In genomic region chr5:14663734-14664269, GRCh38 we compare ENCODE assay signal across 8 cellular contexts. TPM values are rescaled to one million over a fixed set of nuclear protein-coding genes. Genes with fewer than 3 reads are reported as not detected.
DNase-seq lines count a peak whose midpoint lies in the region; ATAC-seq and TF ChIP-seq lines count a peak whose summit lies in the region.

No MANE protein-coding gene starts in this region.

- H3K4me3 ChIP-seq in Caco-2 (ENCODE audit: low read depth, low read length): peak overlapping the region; percentile 74
- peak overlapping the region; percentile 74 for H3K4me3 ChIP-seq in HUES48 (ENCODE audit: low read depth, low read length)
- H3K4me3 ChIP-seq in fibroblast of lung (replicated peaks in 1 of 4; ENCODE audit: control extremely low read depth in 1 of 4, insufficient read depth in 1 of 4, low read depth in 3 of 4, low read length in 4 of 4): peak overlapping the region; percentile 51 to 91 (median 82)
- H3K4me3 ChIP-seq in neutrophil (ENCODE audit: low read depth in 1 of 2, low read length in 1 of 2): peak overlapping the region; percentile 76 to 89

- H4K20me1 ChIP-seq in fibroblast of lung (ENCODE audit: control insufficient read depth, extremely low read depth, insufficient read depth, low read length): no peaks in the 10 kb centered on the region

- peaks cover 26% of the 10 kb centered on the region for H3K4me1 Mint-ChIP-seq in Caco-2 (ENCODE audit: low read depth, unreplicated experiment)
- peaks cover 53% of the 10 kb centered on the region for H3K4me1 Mint-ChIP-seq in T-helper 17 cell

- intact Hi-C loops in Caco-2 (cut with micrococcal nuclease; ENCODE audit: unreplicated experiment): no loop called here

- H3K27ac Mint-ChIP-seq in Caco-2 (ENCODE audit: unreplicated experiment) (peak overlapping the region; percentile 77), T-helper 17 cell (peak overlapping the region; percentile 99)

- TF ChIP-seq CTCF in Caco-2 (IDR thresholded peaks at IDR 0.05; ENCODE audit: insufficient read depth in 1 of 2, low read depth in 1 of 2, low read length in 1 of 2, severe bottlenecking in 1 of 2, unreplicated experiment in 1 of 2): no peak
- no peak for TF ChIP-seq CTCF in fibroblast of lung (conservative IDR thresholded peaks at IDR 0.05 in 1 of 2, IDR thresholded peaks at IDR 0.05 in 1 of 2; ENCODE audit: low read depth in 1 of 2, low read length in 2 of 2)
- no peak for TF ChIP-seq CTCF in neutrophil (IDR thresholded peaks at IDR 0.05)

- peak overlapping the region; percentile 50 for H3K9ac ChIP-seq in HUES48 (ENCODE audit: low read depth, low read length)
- peak overlapping the region; percentile 88 for H3K9ac ChIP-seq in fibroblast of lung (ENCODE audit: insufficient read depth, low read length)

- H3K4me3 Mint-ChIP-seq in Caco-2 (ENCODE audit: unreplicated experiment) (peak overlapping the region; percentile 86), T-helper 17 cell (peak overlapping the region; percentile 97)

- peaks cover 49% of the 10 kb centered on the region for H3K79me2 ChIP-seq in fibroblast of lung (ENCODE audit: control insufficient read depth, insufficient read depth, low read length)

- no peaks in the 10 kb centered on the region for H3K27me3 Mint-ChIP-seq in Caco-2 (ENCODE audit: insufficient read depth, unreplicated experiment)
- no peaks in the 10 kb centered on the region for H3K27me3 Mint-ChIP-seq in T-helper 17 cell

- no peaks in the 10 kb centered on the region for H3K27me3 ChIP-seq in Caco-2 (replicated peaks; ENCODE audit: control insufficient read depth, insufficient read depth, low read length)
- H3K27me3 ChIP-seq in HUES48 (ENCODE audit: control insufficient read depth, insufficient read depth, low read length): peaks cover 20% of the 10 kb centered on the region
- H3K27me3 ChIP-seq in fibroblast of lung (ENCODE audit: control insufficient read depth, insufficient read depth, low read length): no peaks in the 10 kb centered on the region
- no peaks in the 10 kb centered on the region for H3K27me3 ChIP-seq in neutrophil

- H3K9me3 Mint-ChIP-seq in Caco-2 (ENCODE audit: unreplicated experiment): no peaks in the 10 kb centered on the region

- peak overlapping the region; percentile 22 for H3K27ac ChIP-seq in HUES48 (ENCODE audit: low read depth, low read length)
- peak overlapping the region; percentile 91 for H3K27ac ChIP-seq in fibroblast of lung (ENCODE audit: insufficient read depth, low read length)
- H3K27ac ChIP-seq in neutrophil: peak overlapping the region; percentile 97

- H2AFZ ChIP-seq in fibroblast of lung (ENCODE audit: low read length): peak overlapping the region; percentile 94

- H3K4me2 ChIP-seq in fibroblast of lung (ENCODE audit: extremely low read depth, insufficient read depth, low read length): peak overlapping the region; percentile 86

- H3K36me3 ChIP-seq in Caco-2 (ENCODE audit: control insufficient read depth, insufficient read depth, low read length) (no peaks in the 10 kb centered on the region), HUES48 (ENCODE audit: control insufficient read depth, insufficient read depth, low read length) (peaks cover 5% of the 10 kb centered on the region; the same call in 1 of the 2 replicates), fibroblast of lung (ENCODE audit: control insufficient read depth, insufficient read depth, low read length) (no peaks in the 10 kb centered on the region), neutrophil (peaks cover 4% of the 10 kb centered on the region)

- TSS peak; percentile 77 for BruUV-seq in Caco-2 (replicated peaks; lab: Mats Ljungman, UMichigan)

- DNase-seq in Caco-2: peak in 1 of 2 experiments; percentile 22
- DNase-seq in T-helper 17 cell: no peak
- DNase-seq in fibroblast of lung (ENCODE audit: low read depth in 2 of 2): no peak
- DNase-seq in stimulated activated CD8-positive, alpha-beta memory T cell treated with anti-CD3 and anti-CD28 coated beads, Interleukin-4, amount 100 ng/mL, for 48 hours: no peak

- ATAC-seq in GM19467 (IDR thresholded peaks at IDR 0.05; ENCODE audit: unreplicated experiment) (peak; percentile 18), T-helper 17 cell (peak; percentile 4), HG02840 (IDR thresholded peaks at IDR 0.05; ENCODE audit: low FRiP score, unreplicated experiment) (no peak)

- H3K36me3 Mint-ChIP-seq in Caco-2 (ENCODE audit: insufficient read depth, unreplicated experiment) (peaks cover 16% of the 10 kb centered on the region), T-helper 17 cell (ENCODE audit: low read depth) (peaks cover 4% of the 10 kb centered on the region)

- POLR2A ChIA-PET in Caco-2 (lab: Charles Lee): no interaction called here

- H3K4me1 ChIP-seq in Caco-2 (peaks cover 20% of the 10 kb centered on the region), HUES48 (ENCODE audit: control insufficient read depth, insufficient read depth, low read length) (peaks cover 11% of the 10 kb centered on the region; the same call in 1 of the 2 replicates), fibroblast of lung (ENCODE audit: control insufficient read depth, extremely low read depth, insufficient read depth, low read length) (peaks cover 12% of the 10 kb centered on the region), neutrophil (ENCODE audit: control insufficient read depth in 1 of 2, insufficient read depth in 1 of 2, low read depth in 1 of 2, low read length in 1 of 2) (peaks cover 31 to 34% of the 10 kb centered on the region in 2 experiments)

- H3K9me3 ChIP-seq in Caco-2 (no peaks in the 10 kb centered on the region), HUES48 (ENCODE audit: control insufficient read depth, insufficient read depth, low read length) (no peaks in the 10 kb centered on the region), T-helper 17 cell (ENCODE audit: control insufficient read depth, low read length, poor library complexity, severe bottlenecking) (no peaks in the 10 kb centered on the region), fibroblast of lung (ENCODE audit: control insufficient read depth, insufficient read depth, low read depth, low read length) (no peaks in the 10 kb centered on the region), neutrophil (no peaks in the 10 kb centered on the region)

- CTCF ChIA-PET in Caco-2 (lab: Charles Lee): no interaction called here

RNA-seq across cellular contexts. Expression of gene OTULIN, which starts 0.7 kb away (rescaled TPM):
- total RNA-seq in Caco-2 (2022) (38.6 and 42.6 TPM in 2 replicates), T-helper 17 cell (10 to 100 TPM; 77.0 to 94.6 TPM), fibroblast of lung (13.9 and 17.8 TPM in 2 replicates)
- 9.8 and 12.2 TPM in 2 replicates for polyA plus RNA-seq in fibroblast of lung
- 8.4 and 9.2 TPM in 2 replicates for polyA plus RNA-seq in fibroblast of lung (2012)
- 10.4 and 19.1 TPM in 2 replicates for polyA minus RNA-seq in fibroblast of lung (ENCODE audit: low replicate concordance)

Comparison
In these comparisons a context has a peak if more than half of its experiments do, and no peak if none do; other contexts are left out.
1. H3K27ac ChIP-seq: peak in every context shown above with its lines; median percentile 97 in neutrophil; 91 in fibroblast of lung; 22 in HUES48.